Comparison of ENCODE assay signal across 13 cellular contexts in the genomic region with DNA sequence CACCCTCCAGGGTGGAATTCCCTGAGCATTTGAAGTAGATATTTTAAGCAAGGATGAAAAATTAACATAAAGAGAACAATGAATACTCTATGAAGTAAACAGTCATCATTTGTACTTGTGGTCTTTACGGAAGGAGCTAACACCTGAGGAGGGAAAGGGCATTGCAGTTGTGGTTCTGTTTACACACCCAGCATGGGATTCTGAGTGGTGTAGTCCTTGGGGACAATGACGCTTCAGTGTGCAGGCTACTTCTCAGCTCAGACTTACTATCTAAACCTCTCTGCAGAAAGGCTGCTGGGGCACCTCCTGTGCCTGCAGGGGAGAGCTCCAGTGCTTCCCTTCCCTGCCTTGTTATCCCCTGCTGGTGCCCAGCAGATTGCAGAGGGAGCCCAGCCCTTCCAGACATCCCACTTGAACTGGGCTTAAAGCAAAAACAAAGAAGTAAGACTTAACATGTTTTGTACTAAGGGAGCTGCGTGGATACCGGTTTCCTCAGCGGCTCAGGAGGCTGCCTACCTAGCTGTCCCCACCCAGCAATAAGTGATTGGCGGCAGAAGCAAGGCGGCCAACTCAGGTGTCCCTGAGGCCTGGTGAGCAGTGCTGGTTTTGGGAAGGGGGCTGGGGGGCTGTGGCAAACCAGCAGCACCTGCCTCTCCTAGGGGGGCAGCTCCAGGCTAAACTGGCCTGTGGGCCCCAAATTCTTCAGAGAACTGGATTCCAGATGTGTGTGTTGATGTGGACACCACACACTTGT.
DNase-seq lines count a peak whose midpoint lies in the region; ATAC-seq and TF ChIP-seq lines count a peak whose summit lies in the region.
"Had no signal": no experiment of that assay in that cellular context is flagged by ENCODE, and none has a peak within 500 bp of the region (broad histone marks: within the 10 kb centered on the region; RNA-seq: fewer than 3 reads in every experiment).

No MANE protein-coding gene starts in this region.

- DNase-seq in GM10266 (ENCODE audit: extremely low spot score) (peak; percentile 9), WTC11 (ENCODE audit: low spot score) (no peak)
- DNase-seq in activated naive CD4-positive, alpha-beta T cell treated with Interleukin-2 at 50 U/mL for 16 hours = no peak
- DNase-seq: activated CD4-positive, alpha-beta T cell treated with anti-CD3 and anti-CD28 coated beads, Interleukin-2, amount 50 U/mL, for 4 hours; amygdala; MG63; midbrain had no signal

- H3K27me3 Mint-ChIP-seq in WTC11 (ENCODE audit: low read depth) = no peaks in the 10 kb centered on the region

- H3K4me1 Mint-ChIP-seq in WTC11 = peaks cover 44% of the 10 kb centered on the region

- no peak overlapping the region for H3K4me3 Mint-ChIP-seq in WTC11
- H3K4me3 Mint-ChIP-seq: activated T-helper 1 cell treated with anti-CD3 and anti-CD28 coated beads, Interleukin-12 subunit alpha, Interleukin-12 subunit beta, Interleukin-2, Interleukin-4 antibody, amounts not matched to agents 30 ng/mL and 10 ng/mL and 1 ng/mL, durations not matched to agents 14 hours and 24 hours and 36 hours had no signal

- peak overlapping the region; percentile 47; the same call in 1 of the 2 replicates for H3K27ac Mint-ChIP-seq in WTC11
- H3K27ac Mint-ChIP-seq: activated T-helper 1 cell treated with anti-CD3 and anti-CD28 coated beads, Interleukin-12 subunit alpha, Interleukin-12 subunit beta, Interleukin-2, Interleukin-4 antibody, amounts not matched to agents 30 ng/mL and 10 ng/mL and 1 ng/mL, durations not matched to agents 14 hours and 24 hours and 36 hours had no signal

- peaks cover 20% of the 10 kb centered on the region for H3K36me3 Mint-ChIP-seq in WTC11

- POLR2A ChIA-PET in WTC11 (lab: Charles Lee) = interaction anchor here (1.0 kb wide), 2 partner anchors 16 to 409 kb away, joined by 3 read pairs; no protein-coding TSS in a partner anchor

- TF ChIP-seq CTCF in GM10266 (IDR thresholded peaks at IDR 0.05; ENCODE audit: control insufficient read depth, insufficient read depth, low read depth, missing control alignments) (no peak), WTC11 (IDR thresholded peaks at IDR 0.05) (no peak)

- ATAC-seq in GM19351 (IDR thresholded peaks at IDR 0.05; ENCODE audit: unreplicated experiment) (peak; percentile 58), HG03095 (IDR thresholded peaks at IDR 0.05; ENCODE audit: unreplicated experiment) (peak; percentile 55), WTC11 (peak; percentile 62), GM19035 (IDR thresholded peaks at IDR 0.05; ENCODE audit: unreplicated experiment) (no peak), GM18907 (IDR thresholded peaks at IDR 0.05; ENCODE audit: unreplicated experiment) (no peak), HG02852 (IDR thresholded peaks at IDR 0.05; ENCODE audit: unreplicated experiment) (no peak)

- peaks cover 22% of the 10 kb centered on the region for H3K9me3 Mint-ChIP-seq in WTC11

- CTCF ChIA-PET in WTC11 (lab: Charles Lee) = interaction anchor here (0.8 to 2.9 kb wide), 2 partner anchors 11 to 14 kb away, joined by 4 to 19 read pairs; no protein-coding TSS in a partner anchor

TF ChIP-seq in WTC11, 78 proteins besides CTCF, POLR2A, EP300 and RAD21 (continues in another document):
- TF ChIP-seq SMAD4 (CRISPR knock-in tag; IDR thresholded peaks at IDR 0.05) (no peak), SP1 (CRISPR knock-in tag; conservative IDR thresholded peaks at IDR 0.05) (no peak), TCF7 (CRISPR knock-in tag; IDR thresholded peaks at IDR 0.05; ENCODE audit: low read depth) (no peak), TEAD1 (CRISPR knock-in tag; IDR thresholded peaks at IDR 0.05) (no peak), SOX15 (CRISPR knock-in tag; IDR thresholded peaks at IDR 0.05) (no peak), NFE2L1 (CRISPR knock-in tag; IDR thresholded peaks at IDR 0.05) (no peak), ZNF671 (CRISPR knock-in tag; IDR thresholded peaks at IDR 0.05) (no peak), FOXJ3 (CRISPR knock-in tag; IDR thresholded peaks at IDR 0.05; ENCODE audit: borderline replicate concordance) (no peak)
- TF ChIP-seq, protein P1, sequence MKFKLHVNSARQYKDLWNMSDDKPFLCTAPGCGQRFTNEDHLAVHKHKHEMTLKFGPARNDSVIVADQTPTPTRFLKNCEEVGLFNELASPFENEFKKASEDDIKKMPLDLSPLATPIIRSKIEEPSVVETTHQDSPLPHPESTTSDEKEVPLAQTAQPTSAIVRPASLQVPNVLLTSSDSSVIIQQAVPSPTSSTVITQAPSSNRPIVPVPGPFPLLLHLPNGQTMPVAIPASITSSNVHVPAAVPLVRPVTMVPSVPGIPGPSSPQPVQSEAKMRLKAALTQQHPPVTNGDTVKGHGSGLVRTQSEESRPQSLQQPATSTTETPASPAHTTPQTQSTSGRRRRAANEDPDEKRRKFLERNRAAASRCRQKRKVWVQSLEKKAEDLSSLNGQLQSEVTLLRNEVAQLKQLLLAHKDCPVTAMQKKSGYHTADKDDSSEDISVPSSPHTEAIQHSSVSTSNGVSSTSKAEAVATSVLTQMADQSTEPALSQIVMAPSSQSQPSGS (CRISPR knock-in tag; IDR thresholded peaks at IDR 0.05; ENCODE audit: borderline replicate concordance, low read depth) = no peak
- TF ChIP-seq, protein P2, sequence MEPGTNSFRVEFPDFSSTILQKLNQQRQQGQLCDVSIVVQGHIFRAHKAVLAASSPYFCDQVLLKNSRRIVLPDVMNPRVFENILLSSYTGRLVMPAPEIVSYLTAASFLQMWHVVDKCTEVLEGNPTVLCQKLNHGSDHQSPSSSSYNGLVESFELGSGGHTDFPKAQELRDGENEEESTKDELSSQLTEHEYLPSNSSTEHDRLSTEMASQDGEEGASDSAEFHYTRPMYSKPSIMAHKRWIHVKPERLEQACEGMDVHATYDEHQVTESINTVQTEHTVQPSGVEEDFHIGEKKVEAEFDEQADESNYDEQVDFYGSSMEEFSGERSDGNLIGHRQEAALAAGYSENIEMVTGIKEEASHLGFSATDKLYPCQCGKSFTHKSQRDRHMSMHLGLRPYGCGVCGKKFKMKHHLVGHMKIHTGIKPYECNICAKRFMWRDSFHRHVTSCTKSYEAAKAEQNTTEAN (CRISPR knock-in tag; IDR thresholded peaks at IDR 0.05) = no peak
- TF ChIP-seq, protein P3, sequence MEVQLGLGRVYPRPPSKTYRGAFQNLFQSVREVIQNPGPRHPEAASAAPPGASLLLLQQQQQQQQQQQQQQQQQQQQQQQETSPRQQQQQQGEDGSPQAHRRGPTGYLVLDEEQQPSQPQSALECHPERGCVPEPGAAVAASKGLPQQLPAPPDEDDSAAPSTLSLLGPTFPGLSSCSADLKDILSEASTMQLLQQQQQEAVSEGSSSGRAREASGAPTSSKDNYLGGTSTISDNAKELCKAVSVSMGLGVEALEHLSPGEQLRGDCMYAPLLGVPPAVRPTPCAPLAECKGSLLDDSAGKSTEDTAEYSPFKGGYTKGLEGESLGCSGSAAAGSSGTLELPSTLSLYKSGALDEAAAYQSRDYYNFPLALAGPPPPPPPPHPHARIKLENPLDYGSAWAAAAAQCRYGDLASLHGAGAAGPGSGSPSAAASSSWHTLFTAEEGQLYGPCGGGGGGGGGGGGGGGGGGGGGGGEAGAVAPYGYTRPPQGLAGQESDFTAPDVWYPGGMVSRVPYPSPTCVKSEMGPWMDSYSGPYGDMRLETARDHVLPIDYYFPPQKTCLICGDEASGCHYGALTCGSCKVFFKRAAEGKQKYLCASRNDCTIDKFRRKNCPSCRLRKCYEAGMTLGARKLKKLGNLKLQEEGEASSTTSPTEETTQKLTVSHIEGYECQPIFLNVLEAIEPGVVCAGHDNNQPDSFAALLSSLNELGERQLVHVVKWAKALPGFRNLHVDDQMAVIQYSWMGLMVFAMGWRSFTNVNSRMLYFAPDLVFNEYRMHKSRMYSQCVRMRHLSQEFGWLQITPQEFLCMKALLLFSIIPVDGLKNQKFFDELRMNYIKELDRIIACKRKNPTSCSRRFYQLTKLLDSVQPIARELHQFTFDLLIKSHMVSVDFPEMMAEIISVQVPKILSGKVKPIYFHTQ (CRISPR knock-in tag; IDR thresholded peaks at IDR 0.05) = no peak
- TF ChIP-seq, protein P4, sequence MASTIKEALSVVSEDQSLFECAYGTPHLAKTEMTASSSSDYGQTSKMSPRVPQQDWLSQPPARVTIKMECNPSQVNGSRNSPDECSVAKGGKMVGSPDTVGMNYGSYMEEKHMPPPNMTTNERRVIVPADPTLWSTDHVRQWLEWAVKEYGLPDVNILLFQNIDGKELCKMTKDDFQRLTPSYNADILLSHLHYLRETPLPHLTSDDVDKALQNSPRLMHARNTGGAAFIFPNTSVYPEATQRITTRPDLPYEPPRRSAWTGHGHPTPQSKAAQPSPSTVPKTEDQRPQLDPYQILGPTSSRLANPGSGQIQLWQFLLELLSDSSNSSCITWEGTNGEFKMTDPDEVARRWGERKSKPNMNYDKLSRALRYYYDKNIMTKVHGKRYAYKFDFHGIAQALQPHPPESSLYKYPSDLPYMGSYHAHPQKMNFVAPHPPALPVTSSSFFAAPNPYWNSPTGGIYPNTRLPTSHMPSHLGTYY (CRISPR knock-in tag; IDR thresholded peaks at IDR 0.05) = no peak
- TF ChIP-seq, protein P5, sequence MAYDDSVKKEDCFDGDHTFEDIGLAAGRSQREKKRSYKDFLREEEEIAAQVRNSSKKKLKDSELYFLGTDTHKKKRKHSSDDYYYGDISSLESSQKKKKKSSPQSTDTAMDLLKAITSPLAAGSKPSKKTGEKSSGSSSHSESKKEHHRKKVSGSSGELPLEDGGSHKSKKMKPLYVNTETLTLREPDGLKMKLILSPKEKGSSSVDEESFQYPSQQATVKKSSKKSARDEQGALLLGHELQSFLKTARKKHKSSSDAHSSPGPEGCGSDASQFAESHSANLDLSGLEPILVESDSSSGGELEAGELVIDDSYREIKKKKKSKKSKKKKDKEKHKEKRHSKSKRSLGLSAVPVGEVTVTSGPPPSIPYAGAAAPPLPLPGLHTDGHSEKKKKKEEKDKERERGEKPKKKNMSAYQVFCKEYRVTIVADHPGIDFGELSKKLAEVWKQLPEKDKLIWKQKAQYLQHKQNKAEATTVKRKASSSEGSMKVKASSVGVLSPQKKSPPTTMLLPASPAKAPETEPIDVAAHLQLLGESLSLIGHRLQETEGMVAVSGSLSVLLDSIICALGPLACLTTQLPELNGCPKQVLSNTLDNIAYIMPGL (CRISPR knock-in tag; IDR thresholded peaks at IDR 0.05) = no peak
- TF ChIP-seq, protein P6, sequence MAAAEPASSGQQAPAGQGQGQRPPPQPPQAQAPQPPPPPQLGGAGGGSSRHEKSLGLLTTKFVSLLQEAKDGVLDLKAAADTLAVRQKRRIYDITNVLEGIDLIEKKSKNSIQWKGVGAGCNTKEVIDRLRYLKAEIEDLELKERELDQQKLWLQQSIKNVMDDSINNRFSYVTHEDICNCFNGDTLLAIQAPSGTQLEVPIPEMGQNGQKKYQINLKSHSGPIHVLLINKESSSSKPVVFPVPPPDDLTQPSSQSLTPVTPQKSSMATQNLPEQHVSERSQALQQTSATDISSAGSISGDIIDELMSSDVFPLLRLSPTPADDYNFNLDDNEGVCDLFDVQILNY (CRISPR knock-in tag; IDR thresholded peaks at IDR 0.05) = no peak

Comparison
In these comparisons a context has a peak if more than half of its experiments do, and no peak if none do; other contexts are left out.
1. ATAC-seq: peak in GM19351 (single experiment), HG03095 (single experiment) and WTC11 (single experiment); none in GM19035 (single experiment), GM18907 (single experiment) and HG02852 (single experiment).